ENCODE assay signal across 8 cellular contexts in genomic region chr11:123707606-123708205, GRCh38. TPM values are rescaled to one million over a fixed set of nuclear protein-coding genes. Genes with fewer than 3 reads are reported as not detected.
DNase-seq lines count a peak whose midpoint lies in the region; ATAC-seq and TF ChIP-seq lines count a peak whose summit lies in the region.

No MANE protein-coding gene starts in this region.

- no peak overlapping the region for H3K9ac ChIP-seq in liver (ENCODE audit: low read depth in 1 of 2, low read length in 2 of 2)

- H3K27me3 ChIP-seq in GM23338 (ENCODE audit: insufficient read depth) = no peaks in the 10 kb centered on the region
- H3K27me3 ChIP-seq in liver (ENCODE audit: control insufficient read depth in 4 of 4, insufficient read depth in 4 of 4, low read length in 3 of 4) = no peaks in the 10 kb centered on the region

- H3K4me3 Mint-ChIP-seq in GM23338 = no peak overlapping the region
- H3K4me3 Mint-ChIP-seq in activated CD4-positive, alpha-beta T cell treated with anti-CD3 and anti-CD28 coated beads for 36 hours = no peak overlapping the region

- 5% methylated on average over 8 of the region's 8 CpGs for WGBS in liver

- H3K36me3 Mint-ChIP-seq in GM23338 (ENCODE audit: low read depth) = no peaks in the 10 kb centered on the region
- no peaks in the 10 kb centered on the region for H3K36me3 Mint-ChIP-seq in activated CD4-positive, alpha-beta T cell treated with anti-CD3 and anti-CD28 coated beads for 36 hours (ENCODE audit: low read depth)

- H3K36me3 ChIP-seq in GM23338 (ENCODE audit: insufficient read depth) (no peaks in the 10 kb centered on the region), liver (ENCODE audit: control insufficient read depth in 4 of 4, insufficient read depth in 3 of 4, low read depth in 1 of 4, low read length in 3 of 4) (no peaks in the 10 kb centered on the region)

- H3K27ac Mint-ChIP-seq in GM23338 = no peak overlapping the region
- no peak overlapping the region for H3K27ac Mint-ChIP-seq in activated CD4-positive, alpha-beta T cell treated with anti-CD3 and anti-CD28 coated beads for 36 hours

- H3F3A ChIP-seq in GM23338 (replicated peaks; ENCODE audit: low read depth) = no peaks in the 10 kb centered on the region

- H3K4me3 ChIP-seq in GM23338 (no peak overlapping the region), choroid plexus epithelial cell (ENCODE audit: low read depth, low read length) (no peak overlapping the region), liver (ENCODE audit: low read depth in 1 of 3, low read length in 3 of 3) (no peak overlapping the region)

- no peaks in the 10 kb centered on the region; the same call in 2 of the 3 replicates for H3K9me3 Mint-ChIP-seq in GM23338
- no peaks in the 10 kb centered on the region for H3K9me3 Mint-ChIP-seq in activated CD4-positive, alpha-beta T cell treated with anti-CD3 and anti-CD28 coated beads for 36 hours (ENCODE audit: low read depth)

- H3K27me3 Mint-ChIP-seq in GM23338 (ENCODE audit: insufficient read depth, low read depth, poor library complexity) = peaks cover 8% of the 10 kb centered on the region
- peaks cover 12% of the 10 kb centered on the region for H3K27me3 Mint-ChIP-seq in activated CD4-positive, alpha-beta T cell treated with anti-CD3 and anti-CD28 coated beads for 36 hours

- POLR2A ChIA-PET in activated CD4-positive, alpha-beta T cell treated with anti-CD3 and anti-CD28 coated beads for 36 hours (lab: Charles Lee) = no interaction called here

- no peak overlapping the region for H3K27ac ChIP-seq in GM23338 (ENCODE audit: low read depth)
- H3K27ac ChIP-seq in liver (ENCODE audit: low read depth in 1 of 2, low read length in 2 of 2) = no peak overlapping the region

- ATAC-seq in GM23338 (peak; percentile 81), omental fat pad (ENCODE audit: low FRiP score) (no peak)
- ATAC-seq in activated CD4-positive, alpha-beta T cell treated with anti-CD3 and anti-CD28 coated beads for 36 hours = peak; percentile 85

- intact Hi-C loops in activated CD4-positive, alpha-beta T cell treated with anti-CD3 and anti-CD28 coated beads for 36 hours (cut with DNase I, micrococcal nuclease) = loop anchor here (1.0 to 5.0 kb wide), 3 partner anchors 66 to 195 kb away; no protein-coding TSS in a partner anchor

- H2AFZ ChIP-seq in GM23338 = no peak overlapping the region

- DNase-seq in COLO829 (ENCODE audit: low spot score) (peak; percentile 72), GM23338 (ENCODE audit: low spot score) (peak; percentile 85), NCI-H2171 treated with DMSO at 0.1 percent for 48 hours (lab: John Stamatoyannopoulos, UW) (peak; percentile 64), choroid plexus epithelial cell (ENCODE audit: low read depth) (peak; percentile 87), omental fat pad (ENCODE audit: low spot score) (no peak)
- DNase-seq in activated CD4-positive, alpha-beta T cell treated with anti-CD3 and anti-CD28 coated beads for 36 hours = peak; percentile 81
- peak; percentile 8 to 39 for DNase-seq in stimulated activated CD8-positive, alpha-beta memory T cell treated with anti-CD3 and anti-CD28 coated beads, Interleukin-2, amount 100 ng/mL, for 48 hours (ENCODE audit: low read depth in 2 of 2)

- no peaks in the 10 kb centered on the region for H3K9me2 ChIP-seq in GM23338 (ENCODE audit: insufficient read depth)

- no peak overlapping the region for H3K4me2 ChIP-seq in GM23338

- peaks cover 7% of the 10 kb centered on the region for H3K4me1 Mint-ChIP-seq in GM23338
- H3K4me1 Mint-ChIP-seq in activated CD4-positive, alpha-beta T cell treated with anti-CD3 and anti-CD28 coated beads for 36 hours = no peaks in the 10 kb centered on the region

- CTCF ChIA-PET in activated CD4-positive, alpha-beta T cell treated with anti-CD3 and anti-CD28 coated beads for 36 hours (lab: Charles Lee) = interaction anchor here (0.6 to 7.6 kb wide), 36 partner anchors 9 to 654 kb away, joined by 3 to 126 read pairs (median 4); no protein-coding TSS in a partner anchor

- TF ChIP-seq CTCF in GM23338 (conservative IDR thresholded peaks at IDR 0.05; ENCODE audit: low read depth in 2 of 2) (peak; percentile 94 to 97), choroid plexus epithelial cell (conservative IDR thresholded peaks at IDR 0.05; ENCODE audit: low read depth, low read length) (peak; percentile 94), liver (IDR thresholded peaks at IDR 0.05; ENCODE audit: low read depth, low read length, missing input control) (peak; percentile 55), omental fat pad (IDR thresholded peaks at IDR 0.05) (no peak)

- H4K20me1 ChIP-seq in GM23338 (replicated peaks; ENCODE audit: insufficient read depth) = no peaks in the 10 kb centered on the region

- 0 out of 2 replicates have a peak, but pooled peaks cover 7% of the 10 kb centered on the region for H3K4me1 ChIP-seq in GM23338 (ENCODE audit: insufficient read depth)
- no peaks in the 10 kb centered on the region for H3K4me1 ChIP-seq in liver (ENCODE audit: control insufficient read depth in 4 of 4, insufficient read depth in 4 of 4, low read length in 3 of 4)

- H3K79me2 ChIP-seq in GM23338 (replicated peaks; ENCODE audit: insufficient read depth) = no peaks in the 10 kb centered on the region

- H3K9me3 ChIP-seq in liver (ENCODE audit: control insufficient read depth in 4 of 4, low read length in 3 of 4) = no peaks in the 10 kb centered on the region

- peak; percentile 73 to 83 for TF ChIP-seq RAD21 in liver (IDR thresholded peaks at IDR 0.05)

TF ChIP-seq in GM23338, 12 proteins besides CTCF, POLR2A, EP300 and RAD21 (continues in another document):
- no peak for TF ChIP-seq ZNF114 (CRISPR knock-in tag; IDR thresholded peaks at IDR 0.05)

TF ChIP-seq in liver, 16 proteins besides CTCF, POLR2A, EP300 and RAD21 (continues in another document):
- TF ChIP-seq RXRA (IDR thresholded peaks at IDR 0.05) = no peak
- TF ChIP-seq EGR1 (IDR thresholded peaks at IDR 0.05; ENCODE audit: low read depth in 2 of 2) = no peak
- no peak for TF ChIP-seq FOXA1 (IDR thresholded peaks at IDR 0.05)
- TF ChIP-seq YY1 (IDR thresholded peaks at IDR 0.05) = no peak
- no peak for TF ChIP-seq REST (IDR thresholded peaks at IDR 0.05)
- no peak for TF ChIP-seq ATF3 (IDR thresholded peaks at IDR 0.05)

RNA-seq across cellular contexts. Expression of gene ZNF202, which starts 33.8 kb away (rescaled TPM):
- total RNA-seq in GM23338 (2014; rRNA removed; shearing (Covaris generic)) = 33.0 and 36.7 TPM in 2 replicates
- 16.1 and 18.2 TPM in 2 replicates for polyA plus RNA-seq in GM23338 (2016; fragmentation: Nextera tagmentation; extraction: Ambion mirVana)
- 10 to 100 TPM in 1 of 2 experiments, 1 to 10 TPM in 1; 9.5 to 12.1 TPM for total RNA-seq in activated CD4-positive, alpha-beta T cell treated with anti-CD3 and anti-CD28 coated beads for 36 hours
- 1 to 10 TPM; 4.6 to 5.1 TPM for total RNA-seq in liver
- 1 to 10 TPM; 1.2 to 2.0 TPM for polyA plus RNA-seq in liver
- 10 to 100 TPM in 1 of 4 donors, 1 to 10 TPM in 3; 4.1 to 12.6 (median 7.9) TPM for total RNA-seq in omental fat pad

RNA-seq across cellular contexts. Expression of gene OR6X1, which starts 46.6 kb away (rescaled TPM):
- total RNA-seq in GM23338 (2014; rRNA removed; shearing (Covaris generic)) = not detected in 2 replicates
- not detected in 2 replicates for polyA plus RNA-seq in GM23338 (2016; fragmentation: Nextera tagmentation; extraction: Ambion mirVana)
- total RNA-seq in activated CD4-positive, alpha-beta T cell treated with anti-CD3 and anti-CD28 coated beads for 36 hours = not detected
- total RNA-seq in liver = not detected
- polyA plus RNA-seq in liver = not detected
- total RNA-seq in omental fat pad = not detected

RNA-seq across cellular contexts. Expression of gene SCN3B, which starts 53.3 kb away (rescaled TPM):
- total RNA-seq in GM23338 (2014; rRNA removed; shearing (Covaris generic)) = 1.7 and 2.2 TPM in 2 replicates
- polyA plus RNA-seq in GM23338 (2016; fragmentation: Nextera tagmentation; extraction: Ambion mirVana) = 0.56 and 0.74 TPM in 2 replicates
- total RNA-seq in activated CD4-positive, alpha-beta T cell treated with anti-CD3 and anti-CD28 coated beads for 36 hours = not detected
- under 1 TPM; 0.05 to 0.17 TPM for total RNA-seq in liver
- polyA plus RNA-seq in liver = under 1 TPM in 1 of 2 donors, not detected in 1; 0.05 TPM
- total RNA-seq in omental fat pad = 1 to 10 TPM; 1.5 to 2.6 (median 1.8) TPM

Comparison
In these comparisons a context has a peak if more than half of its experiments do, and no peak if none do; other contexts are left out.
1. CTCF ChIP-seq: peak in GM23338 (2 of 2), choroid plexus epithelial cell (single experiment) and liver (single experiment); none in omental fat pad (0 of 3).